Comparison of ENCODE assay signal across 1 cellular context in genomic region chr14:21055473-21056117, GRCh38.
TF ChIP-seq lines count a peak whose summit lies in the region.

No MANE protein-coding gene starts in this region.

TF ChIP-seq in HepG2, 621 proteins besides CTCF, POLR2A, EP300 and RAD21 (continued from another document and continues in another):
- peak; percentile 79; the same call in 1 of the 2 replicates for TF ChIP-seq ZNF609 (CRISPR knock-in tag; IDR thresholded peaks at IDR 0.05; ENCODE audit: borderline replicate concordance)
- TF ChIP-seq PHF21A (CRISPR knock-in tag; IDR thresholded peaks at IDR 0.05): peak; percentile 100
- TF ChIP-seq ATF7-NPFF (CRISPR knock-in tag; IDR thresholded peaks at IDR 0.05; ENCODE audit: low read depth): peak; percentile 70
- peak; percentile 84 for TF ChIP-seq ZNF264 (CRISPR knock-in tag; IDR thresholded peaks at IDR 0.05)
- peak; percentile 66; the same call in 1 of the 2 replicates for TF ChIP-seq ZNF274 (CRISPR knock-in tag; IDR thresholded peaks at IDR 0.05)
- peak; percentile 86 for TF ChIP-seq ZKSCAN8 (CRISPR knock-in tag; IDR thresholded peaks at IDR 0.05; ENCODE audit: borderline replicate concordance)
- TF ChIP-seq, protein P1, sequence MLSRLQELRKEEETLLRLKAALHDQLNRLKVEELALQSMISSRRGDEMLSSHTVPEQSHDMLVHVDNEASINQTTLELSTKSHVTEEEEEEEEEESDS (CRISPR knock-in tag; IDR thresholded peaks at IDR 0.05; ENCODE audit: borderline replicate concordance): no peak
- TF ChIP-seq, protein P2, sequence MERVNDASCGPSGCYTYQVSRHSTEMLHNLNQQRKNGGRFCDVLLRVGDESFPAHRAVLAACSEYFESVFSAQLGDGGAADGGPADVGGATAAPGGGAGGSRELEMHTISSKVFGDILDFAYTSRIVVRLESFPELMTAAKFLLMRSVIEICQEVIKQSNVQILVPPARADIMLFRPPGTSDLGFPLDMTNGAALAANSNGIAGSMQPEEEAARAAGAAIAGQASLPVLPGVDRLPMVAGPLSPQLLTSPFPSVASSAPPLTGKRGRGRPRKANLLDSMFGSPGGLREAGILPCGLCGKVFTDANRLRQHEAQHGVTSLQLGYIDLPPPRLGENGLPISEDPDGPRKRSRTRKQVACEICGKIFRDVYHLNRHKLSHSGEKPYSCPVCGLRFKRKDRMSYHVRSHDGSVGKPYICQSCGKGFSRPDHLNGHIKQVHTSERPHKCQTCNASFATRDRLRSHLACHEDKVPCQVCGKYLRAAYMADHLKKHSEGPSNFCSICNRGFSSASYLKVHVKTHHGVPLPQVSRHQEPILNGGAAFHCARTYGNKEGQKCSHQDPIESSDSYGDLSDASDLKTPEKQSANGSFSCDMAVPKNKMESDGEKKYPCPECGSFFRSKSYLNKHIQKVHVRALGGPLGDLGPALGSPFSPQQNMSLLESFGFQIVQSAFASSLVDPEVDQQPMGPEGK (CRISPR knock-in tag; IDR thresholded peaks at IDR 0.05): peak; percentile 84
- TF ChIP-seq PHF5A (CRISPR knock-in tag; IDR thresholded peaks at IDR 0.05; ENCODE audit: low read depth, unreplicated experiment): peak; percentile 66
- TF ChIP-seq ARHGAP35 (CRISPR knock-in tag; IDR thresholded peaks at IDR 0.05; ENCODE audit: borderline replicate concordance): no peak; the same call in 1 of the 2 replicates
- TF ChIP-seq, protein P3, sequence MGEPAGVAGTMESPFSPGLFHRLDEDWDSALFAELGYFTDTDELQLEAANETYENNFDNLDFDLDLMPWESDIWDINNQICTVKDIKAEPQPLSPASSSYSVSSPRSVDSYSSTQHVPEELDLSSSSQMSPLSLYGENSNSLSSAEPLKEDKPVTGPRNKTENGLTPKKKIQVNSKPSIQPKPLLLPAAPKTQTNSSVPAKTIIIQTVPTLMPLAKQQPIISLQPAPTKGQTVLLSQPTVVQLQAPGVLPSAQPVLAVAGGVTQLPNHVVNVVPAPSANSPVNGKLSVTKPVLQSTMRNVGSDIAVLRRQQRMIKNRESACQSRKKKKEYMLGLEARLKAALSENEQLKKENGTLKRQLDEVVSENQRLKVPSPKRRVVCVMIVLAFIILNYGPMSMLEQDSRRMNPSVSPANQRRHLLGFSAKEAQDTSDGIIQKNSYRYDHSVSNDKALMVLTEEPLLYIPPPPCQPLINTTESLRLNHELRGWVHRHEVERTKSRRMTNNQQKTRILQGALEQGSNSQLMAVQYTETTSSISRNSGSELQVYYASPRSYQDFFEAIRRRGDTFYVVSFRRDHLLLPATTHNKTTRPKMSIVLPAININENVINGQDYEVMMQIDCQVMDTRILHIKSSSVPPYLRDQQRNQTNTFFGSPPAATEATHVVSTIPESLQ (CRISPR knock-in tag; conservative IDR thresholded peaks at IDR 0.05): 0 out of 2 replicates have a peak, but pooled peaks have one; percentile 52
- peak; percentile 68; the same call in 1 of the 2 replicates for TF ChIP-seq FOXJ3 (CRISPR knock-in tag; IDR thresholded peaks at IDR 0.05; ENCODE audit: borderline replicate concordance)
- no peak for TF ChIP-seq ZNF713 (CRISPR knock-in tag; IDR thresholded peaks at IDR 0.05)
- TF ChIP-seq FOXK2 (IDR thresholded peaks at IDR 0.05): no peak
- no peak for TF ChIP-seq HOXA7 (CRISPR knock-in tag; IDR thresholded peaks at IDR 0.05)
- TF ChIP-seq ZNF251 (CRISPR knock-in tag; IDR thresholded peaks at IDR 0.05): no peak
- no peak for TF ChIP-seq SRSF9 (IDR thresholded peaks at IDR 0.05; ENCODE audit: borderline replicate concordance, insufficient read depth, low read depth, low read length, poor library complexity, severe bottlenecking)
- TF ChIP-seq ZNF333 (CRISPR knock-in tag; IDR thresholded peaks at IDR 0.05; ENCODE audit: borderline replicate concordance): no peak
- TF ChIP-seq ZNF782 (CRISPR knock-in tag; IDR thresholded peaks at IDR 0.05; ENCODE audit: borderline replicate concordance): peak; percentile 65; the same call in 1 of the 2 replicates
- TF ChIP-seq KLF16 (CRISPR knock-in tag; IDR thresholded peaks at IDR 0.05): peak in 1 of 2 experiments; percentile 72; a peak in 1 of 4 replicates
- no peak for TF ChIP-seq FOXP1 (IDR thresholded peaks at IDR 0.05)
- peak; percentile 89 for TF ChIP-seq FOXP1 (CRISPR knock-in tag; IDR thresholded peaks at IDR 0.05)
- TF ChIP-seq KMT2B (CRISPR knock-in tag; IDR thresholded peaks at IDR 0.05): peak; percentile 58; the same call in 1 of the 2 replicates
- TF ChIP-seq NR2C2 (CRISPR knock-in tag; IDR thresholded peaks at IDR 0.05; ENCODE audit: borderline replicate concordance): peak; percentile 55
- TF ChIP-seq TAF1 (CRISPR knock-in tag; IDR thresholded peaks at IDR 0.05): peak; percentile 79
- TF ChIP-seq, protein P4, sequence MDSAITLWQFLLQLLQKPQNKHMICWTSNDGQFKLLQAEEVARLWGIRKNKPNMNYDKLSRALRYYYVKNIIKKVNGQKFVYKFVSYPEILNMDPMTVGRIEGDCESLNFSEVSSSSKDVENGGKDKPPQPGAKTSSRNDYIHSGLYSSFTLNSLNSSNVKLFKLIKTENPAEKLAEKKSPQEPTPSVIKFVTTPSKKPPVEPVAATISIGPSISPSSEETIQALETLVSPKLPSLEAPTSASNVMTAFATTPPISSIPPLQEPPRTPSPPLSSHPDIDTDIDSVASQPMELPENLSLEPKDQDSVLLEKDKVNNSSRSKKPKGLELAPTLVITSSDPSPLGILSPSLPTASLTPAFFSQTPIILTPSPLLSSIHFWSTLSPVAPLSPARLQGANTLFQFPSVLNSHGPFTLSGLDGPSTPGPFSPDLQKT (CRISPR knock-in tag; IDR thresholded peaks at IDR 0.05; ENCODE audit: borderline replicate concordance): no peak
- peak; percentile 99 for TF ChIP-seq MED1 (CRISPR knock-in tag; IDR thresholded peaks at IDR 0.05)
- 0 out of 2 replicates have a peak, but pooled peaks have one; percentile 73 for TF ChIP-seq ZNF550 (CRISPR knock-in tag; IDR thresholded peaks at IDR 0.05; ENCODE audit: borderline replicate concordance)
- TF ChIP-seq, protein P5, sequence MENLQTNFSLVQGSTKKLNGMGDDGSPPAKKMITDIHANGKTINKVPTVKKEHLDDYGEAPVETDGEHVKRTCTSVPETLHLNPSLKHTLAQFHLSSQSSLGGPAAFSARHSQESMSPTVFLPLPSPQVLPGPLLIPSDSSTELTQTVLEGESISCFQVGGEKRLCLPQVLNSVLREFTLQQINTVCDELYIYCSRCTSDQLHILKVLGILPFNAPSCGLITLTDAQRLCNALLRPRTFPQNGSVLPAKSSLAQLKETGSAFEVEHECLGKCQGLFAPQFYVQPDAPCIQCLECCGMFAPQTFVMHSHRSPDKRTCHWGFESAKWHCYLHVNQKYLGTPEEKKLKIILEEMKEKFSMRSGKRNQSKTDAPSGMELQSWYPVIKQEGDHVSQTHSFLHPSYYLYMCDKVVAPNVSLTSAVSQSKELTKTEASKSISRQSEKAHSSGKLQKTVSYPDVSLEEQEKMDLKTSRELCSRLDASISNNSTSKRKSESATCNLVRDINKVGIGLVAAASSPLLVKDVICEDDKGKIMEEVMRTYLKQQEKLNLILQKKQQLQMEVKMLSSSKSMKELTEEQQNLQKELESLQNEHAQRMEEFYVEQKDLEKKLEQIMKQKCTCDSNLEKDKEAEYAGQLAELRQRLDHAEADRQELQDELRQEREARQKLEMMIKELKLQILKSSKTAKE (CRISPR knock-in tag; IDR thresholded peaks at IDR 0.05; ENCODE audit: borderline replicate concordance): peak; percentile 58
- TF ChIP-seq, protein P6, sequence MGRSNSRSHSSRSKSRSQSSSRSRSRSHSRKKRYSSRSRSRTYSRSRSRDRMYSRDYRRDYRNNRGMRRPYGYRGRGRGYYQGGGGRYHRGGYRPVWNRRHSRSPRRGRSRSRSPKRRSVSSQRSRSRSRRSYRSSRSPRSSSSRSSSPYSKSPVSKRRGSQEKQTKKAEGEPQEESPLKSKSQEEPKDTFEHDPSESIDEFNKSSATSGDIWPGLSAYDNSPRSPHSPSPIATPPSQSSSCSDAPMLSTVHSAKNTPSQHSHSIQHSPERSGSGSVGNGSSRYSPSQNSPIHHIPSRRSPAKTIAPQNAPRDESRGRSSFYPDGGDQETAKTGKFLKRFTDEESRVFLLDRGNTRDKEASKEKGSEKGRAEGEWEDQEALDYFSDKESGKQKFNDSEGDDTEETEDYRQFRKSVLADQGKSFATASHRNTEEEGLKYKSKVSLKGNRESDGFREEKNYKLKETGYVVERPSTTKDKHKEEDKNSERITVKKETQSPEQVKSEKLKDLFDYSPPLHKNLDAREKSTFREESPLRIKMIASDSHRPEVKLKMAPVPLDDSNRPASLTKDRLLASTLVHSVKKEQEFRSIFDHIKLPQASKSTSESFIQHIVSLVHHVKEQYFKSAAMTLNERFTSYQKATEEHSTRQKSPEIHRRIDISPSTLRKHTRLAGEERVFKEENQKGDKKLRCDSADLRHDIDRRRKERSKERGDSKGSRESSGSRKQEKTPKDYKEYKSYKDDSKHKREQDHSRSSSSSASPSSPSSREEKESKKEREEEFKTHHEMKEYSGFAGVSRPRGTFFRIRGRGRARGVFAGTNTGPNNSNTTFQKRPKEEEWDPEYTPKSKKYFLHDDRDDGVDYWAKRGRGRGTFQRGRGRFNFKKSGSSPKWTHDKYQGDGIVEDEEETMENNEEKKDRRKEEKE (IDR thresholded peaks at IDR 0.05): no peak
- no peak for TF ChIP-seq FOXA1 (IDR thresholded peaks at IDR 0.05)
- TF ChIP-seq FOXA1 (CRISPR knock-in tag; IDR thresholded peaks at IDR 0.05): peak; percentile 71
- TF ChIP-seq ZBTB1 (CRISPR knock-in tag; IDR thresholded peaks at IDR 0.05; ENCODE audit: borderline replicate concordance): no peak
- peak; percentile 66 for TF ChIP-seq IKZF4 (CRISPR knock-in tag; IDR thresholded peaks at IDR 0.05; ENCODE audit: borderline replicate concordance, low read depth, not compliant biosample characterization)
- TF ChIP-seq, protein P7, sequence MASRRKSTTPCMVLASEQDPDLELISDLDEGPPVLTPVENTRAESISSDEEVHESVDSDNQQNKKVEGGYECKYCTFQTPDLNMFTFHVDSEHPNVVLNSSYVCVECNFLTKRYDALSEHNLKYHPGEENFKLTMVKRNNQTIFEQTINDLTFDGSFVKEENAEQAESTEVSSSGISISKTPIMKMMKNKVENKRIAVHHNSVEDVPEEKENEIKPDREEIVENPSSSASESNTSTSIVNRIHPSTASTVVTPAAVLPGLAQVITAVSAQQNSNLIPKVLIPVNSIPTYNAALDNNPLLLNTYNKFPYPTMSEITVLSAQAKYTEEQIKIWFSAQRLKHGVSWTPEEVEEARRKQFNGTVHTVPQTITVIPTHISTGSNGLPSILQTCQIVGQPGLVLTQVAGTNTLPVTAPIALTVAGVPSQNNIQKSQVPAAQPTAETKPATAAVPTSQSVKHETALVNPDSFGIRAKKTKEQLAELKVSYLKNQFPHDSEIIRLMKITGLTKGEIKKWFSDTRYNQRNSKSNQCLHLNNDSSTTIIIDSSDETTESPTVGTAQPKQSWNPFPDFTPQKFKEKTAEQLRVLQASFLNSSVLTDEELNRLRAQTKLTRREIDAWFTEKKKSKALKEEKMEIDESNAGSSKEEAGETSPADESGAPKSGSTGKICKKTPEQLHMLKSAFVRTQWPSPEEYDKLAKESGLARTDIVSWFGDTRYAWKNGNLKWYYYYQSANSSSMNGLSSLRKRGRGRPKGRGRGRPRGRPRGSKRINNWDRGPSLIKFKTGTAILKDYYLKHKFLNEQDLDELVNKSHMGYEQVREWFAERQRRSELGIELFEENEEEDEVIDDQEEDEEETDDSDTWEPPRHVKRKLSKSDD (CRISPR knock-in tag; IDR thresholded peaks at IDR 0.05; ENCODE audit: low read depth): peak; percentile 77; the same call in 1 of the 2 replicates
- TF ChIP-seq SIX1 (CRISPR knock-in tag; IDR thresholded peaks at IDR 0.05; ENCODE audit: borderline replicate concordance): no peak
- peak; percentile 84; the same call in 1 of the 2 replicates for TF ChIP-seq ZMAT3 (CRISPR knock-in tag; conservative IDR thresholded peaks at IDR 0.05)
- no peak; the same call in 1 of the 2 replicates for TF ChIP-seq ZNF20 (CRISPR knock-in tag; IDR thresholded peaks at IDR 0.05)
- TF ChIP-seq ZC3H13 (CRISPR knock-in tag; IDR thresholded peaks at IDR 0.05): 0 out of 2 replicates have a peak, but pooled peaks have one; percentile 41
- TF ChIP-seq KDM5A (IDR thresholded peaks at IDR 0.05; ENCODE audit: borderline replicate concordance, low read length): no peak
- TF ChIP-seq MED8 (CRISPR knock-in tag; IDR thresholded peaks at IDR 0.05; ENCODE audit: insufficient replicate concordance): peak; percentile 73
- TF ChIP-seq KLF12 (CRISPR knock-in tag; IDR thresholded peaks at IDR 0.05; ENCODE audit: borderline replicate concordance): peak; percentile 84; the same call in 1 of the 2 replicates
- peak; percentile 88; the same call in 1 of the 2 replicates for TF ChIP-seq ZNF788 (CRISPR knock-in tag; IDR thresholded peaks at IDR 0.05; ENCODE audit: borderline replicate concordance)
- no peak for TF ChIP-seq ZNF460 (CRISPR knock-in tag; IDR thresholded peaks at IDR 0.05; ENCODE audit: borderline replicate concordance)
- TF ChIP-seq NKX3-1 (CRISPR knock-in tag; IDR thresholded peaks at IDR 0.05): peak; percentile 85; the same call in 1 of the 2 replicates
